ENCODE assay signal across 8 cellular contexts in the genomic region with DNA sequence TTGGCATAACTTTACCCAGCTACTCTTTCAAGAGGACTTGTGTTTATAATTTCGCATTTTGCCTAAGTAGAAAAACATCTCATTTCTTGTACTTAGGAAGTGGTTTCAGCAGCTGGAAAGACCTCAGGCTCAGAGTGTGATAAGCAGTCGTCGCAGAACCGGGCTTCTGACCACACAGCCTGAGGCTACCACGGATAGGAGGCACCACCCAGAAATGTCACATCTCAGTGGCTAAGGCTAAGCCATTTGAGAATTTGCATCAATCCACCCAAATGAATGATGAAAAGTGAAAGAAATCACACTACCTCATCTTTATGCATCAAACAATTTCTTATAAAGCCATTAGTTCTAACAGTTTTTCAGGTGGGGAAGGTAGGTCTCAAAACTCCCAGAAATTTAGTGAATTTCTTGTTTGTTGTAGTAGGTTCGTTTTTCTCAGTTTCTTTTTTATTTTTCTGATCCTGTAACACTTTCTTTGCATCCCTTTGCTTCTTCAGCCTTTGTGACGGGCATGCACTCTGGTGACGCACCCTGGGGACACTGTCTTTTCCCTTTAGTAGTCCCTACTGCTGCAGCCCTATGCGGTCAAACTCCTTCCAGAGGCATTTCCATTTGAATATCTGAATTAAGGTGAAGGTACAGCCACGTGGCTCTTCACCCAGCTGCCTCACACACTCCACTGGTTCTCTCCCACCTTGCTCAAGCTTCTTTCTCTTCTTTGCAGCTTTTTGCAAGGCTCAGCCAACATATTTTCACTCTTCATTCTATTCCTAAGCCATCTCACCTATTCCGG.
DNase-seq lines count a peak whose midpoint lies in the region; ATAC-seq and TF ChIP-seq lines count a peak whose summit lies in the region.

No MANE protein-coding gene starts in this region.

- TF ChIP-seq CTCF in GM23338 (conservative IDR thresholded peaks at IDR 0.05; ENCODE audit: low read depth in 2 of 2) (no peak), Loucy (conservative IDR thresholded peaks at IDR 0.05; ENCODE audit: low read length) (no peak)

- H3K4me3 Mint-ChIP-seq in activated CD8-positive, alpha-beta memory T cell treated with anti-CD3 and anti-CD28 coated beads, Interleukin-2, amount 10 ng/mL, durations not matched to agents 7 days and 5 days: peak overlapping the region; percentile 63
- H3K4me3 Mint-ChIP-seq in GM23338: no peak overlapping the region
- peak overlapping the region; percentile 77 for H3K4me3 Mint-ChIP-seq in stimulated activated memory B cell treated with anti-CD40 and anti-IgM and Interleukin-4, amounts not matched to agents 10 μg/mL and 1 μg/mL and 100 μg/mL, for 72 hours

- no peaks in the 10 kb centered on the region for H3K9me3 Mint-ChIP-seq in activated CD8-positive, alpha-beta memory T cell treated with anti-CD3 and anti-CD28 coated beads, Interleukin-2, amount 10 ng/mL, durations not matched to agents 7 days and 5 days (ENCODE audit: low read depth)
- no peaks in the 10 kb centered on the region for H3K9me3 Mint-ChIP-seq in GM23338
- H3K9me3 Mint-ChIP-seq in stimulated activated memory B cell treated with anti-CD40 and anti-IgM and Interleukin-4, amounts not matched to agents 10 μg/mL and 1 μg/mL and 100 μg/mL, for 72 hours: no peaks in the 10 kb centered on the region

- no peaks in the 10 kb centered on the region for H3K27me3 Mint-ChIP-seq in activated CD8-positive, alpha-beta memory T cell treated with anti-CD3 and anti-CD28 coated beads, Interleukin-2, amount 10 ng/mL, durations not matched to agents 7 days and 5 days
- peaks cover 6% of the 10 kb centered on the region for H3K27me3 Mint-ChIP-seq in GM23338 (ENCODE audit: insufficient read depth, low read depth, poor library complexity)
- H3K27me3 Mint-ChIP-seq in stimulated activated memory B cell treated with anti-CD40 and anti-IgM and Interleukin-4, amounts not matched to agents 10 μg/mL and 1 μg/mL and 100 μg/mL, for 72 hours: no peaks in the 10 kb centered on the region

- ATAC-seq in activated CD8-positive, alpha-beta memory T cell treated with anti-CD3 and anti-CD28 coated beads, Interleukin-2, amount 10 ng/mL, durations not matched to agents 7 days and 5 days: peak; percentile 95
- ATAC-seq in GM23338: peak; percentile 79
- ATAC-seq in stimulated activated memory B cell treated with anti-CD40 and anti-IgM and Interleukin-4, amounts not matched to agents 10 μg/mL and 1 μg/mL and 100 μg/mL, for 72 hours: peak; percentile 95

- H3K27ac ChIP-seq in GM23338 (ENCODE audit: low read depth): no peak overlapping the region

- H3K36me3 Mint-ChIP-seq in activated CD8-positive, alpha-beta memory T cell treated with anti-CD3 and anti-CD28 coated beads, Interleukin-2, amount 10 ng/mL, durations not matched to agents 7 days and 5 days: peaks cover 9% of the 10 kb centered on the region
- no peaks in the 10 kb centered on the region for H3K36me3 Mint-ChIP-seq in GM23338 (ENCODE audit: low read depth)
- no peaks in the 10 kb centered on the region for H3K36me3 Mint-ChIP-seq in stimulated activated memory B cell treated with anti-CD40 and anti-IgM and Interleukin-4, amounts not matched to agents 10 μg/mL and 1 μg/mL and 100 μg/mL, for 72 hours

- DNase-seq in activated CD8-positive, alpha-beta memory T cell treated with anti-CD3 and anti-CD28 coated beads, Interleukin-2, amount 10 ng/mL, durations not matched to agents 7 days and 5 days: peak; percentile 94
- no peak for DNase-seq in activated CD8-positive, alpha-beta memory T cell treated with anti-CD3 and anti-CD28 coated beads, Interleukin-2, amount 50 U/mL, for 48 hours
- no peak for DNase-seq in GM23338 (ENCODE audit: low spot score)
- DNase-seq in astrocyte of the hippocampus (ENCODE audit: low read depth, low spot score): peak; percentile 21
- DNase-seq in kidney glomerular epithelial cell (lab: John Stamatoyannopoulos, UW): no peak
- no peak for DNase-seq in SHP77 treated with DMSO at 0.1 percent for 48 hours (lab: John Stamatoyannopoulos, UW)

- H3K27me3 ChIP-seq in GM23338 (ENCODE audit: insufficient read depth) (no peaks in the 10 kb centered on the region), Loucy (ENCODE audit: insufficient read depth, low read length, poor library complexity, severe bottlenecking) (no peaks in the 10 kb centered on the region)

- H3F3A ChIP-seq in GM23338 (replicated peaks; ENCODE audit: low read depth) (no peaks in the 10 kb centered on the region), Loucy (ENCODE audit: low read depth) (peaks cover 19% of the 10 kb centered on the region; the same call in 1 of the 2 replicates)

- H3K4me1 Mint-ChIP-seq in activated CD8-positive, alpha-beta memory T cell treated with anti-CD3 and anti-CD28 coated beads, Interleukin-2, amount 10 ng/mL, durations not matched to agents 7 days and 5 days: peaks cover 88% of the 10 kb centered on the region
- H3K4me1 Mint-ChIP-seq in GM23338: peaks cover 16% of the 10 kb centered on the region; the same call in 2 of the 3 replicates
- H3K4me1 Mint-ChIP-seq in stimulated activated memory B cell treated with anti-CD40 and anti-IgM and Interleukin-4, amounts not matched to agents 10 μg/mL and 1 μg/mL and 100 μg/mL, for 72 hours: peaks cover 79% of the 10 kb centered on the region

- no peaks in the 10 kb centered on the region for H3K9me3 ChIP-seq in Loucy (ENCODE audit: insufficient read depth, low read depth, low read length)

- H3K9me2 ChIP-seq in GM23338 (ENCODE audit: insufficient read depth): no peaks in the 10 kb centered on the region
- no peaks in the 10 kb centered on the region for H3K9me2 ChIP-seq in Loucy (replicated peaks; ENCODE audit: low read depth, low read length)

- H3K4me3 ChIP-seq in GM23338 (no peak overlapping the region), Loucy (ENCODE audit: low read length, poor library complexity, severe bottlenecking) (peak overlapping the region; percentile 62)

- CTCF ChIA-PET in activated CD8-positive, alpha-beta memory T cell treated with anti-CD3 and anti-CD28 coated beads, Interleukin-2, amount 10 ng/mL, durations not matched to agents 7 days and 5 days (lab: Charles Lee): interaction anchor here (1.0 to 3.0 kb wide), 8 partner anchors 9 to 86 kb away, joined by 3 to 20 read pairs (median 4); no protein-coding TSS in a partner anchor

- H3K27ac Mint-ChIP-seq in activated CD8-positive, alpha-beta memory T cell treated with anti-CD3 and anti-CD28 coated beads, Interleukin-2, amount 10 ng/mL, durations not matched to agents 7 days and 5 days: peak overlapping the region; percentile 92
- no peak overlapping the region for H3K27ac Mint-ChIP-seq in GM23338
- H3K27ac Mint-ChIP-seq in stimulated activated memory B cell treated with anti-CD40 and anti-IgM and Interleukin-4, amounts not matched to agents 10 μg/mL and 1 μg/mL and 100 μg/mL, for 72 hours: peak overlapping the region; percentile 81

- H2AFZ ChIP-seq in GM23338 (peak overlapping the region; percentile 87), Loucy (ENCODE audit: low read length) (peak overlapping the region; percentile 4; the same call in 1 of the 2 replicates)

- no peaks in the 10 kb centered on the region for H3K79me2 ChIP-seq in GM23338 (replicated peaks; ENCODE audit: insufficient read depth)
- H3K79me2 ChIP-seq in Loucy (ENCODE audit: insufficient read depth, low read length): no peaks in the 10 kb centered on the region

- peak overlapping the region; percentile 61 for H3K9ac ChIP-seq in Loucy (ENCODE audit: low read depth, low read length, poor library complexity, severe bottlenecking)

- H3K4me2 ChIP-seq in GM23338 (no peak overlapping the region; the same call in 1 of the 2 replicates), Loucy (ENCODE audit: low read depth, low read length, poor library complexity, severe bottlenecking) (peak overlapping the region; percentile 76)

- H3K4me1 ChIP-seq in GM23338 (ENCODE audit: insufficient read depth) (peaks cover 10% of the 10 kb centered on the region; the same call in 1 of the 2 replicates), Loucy (ENCODE audit: insufficient read depth, low read length, poor library complexity, severe bottlenecking) (peaks cover 66% of the 10 kb centered on the region)

- no peaks in the 10 kb centered on the region for H3K36me3 ChIP-seq in GM23338 (ENCODE audit: insufficient read depth)
- H3K36me3 ChIP-seq in Loucy (ENCODE audit: insufficient read depth, low read length): no peaks in the 10 kb centered on the region

- H4K20me1 ChIP-seq in GM23338 (replicated peaks; ENCODE audit: insufficient read depth) (no peaks in the 10 kb centered on the region), Loucy (ENCODE audit: insufficient read depth, low read length, poor library complexity, severe bottlenecking) (no peaks in the 10 kb centered on the region)

TF ChIP-seq in GM23338, 12 proteins besides CTCF, POLR2A, EP300 and RAD21 (continues in another document):
- TF ChIP-seq STAT1 (IDR thresholded peaks at IDR 0.05; ENCODE audit: unreplicated experiment): no peak
- no peak for TF ChIP-seq NANOG (IDR thresholded peaks at IDR 0.05; ENCODE audit: borderline replicate concordance)
- no peak for TF ChIP-seq POLR2AphosphoS5 (IDR thresholded peaks at IDR 0.05; ENCODE audit: low read depth)
- no peak for TF ChIP-seq ZNF114 (CRISPR knock-in tag; IDR thresholded peaks at IDR 0.05)
- no peak for TF ChIP-seq CREB1 (CRISPR knock-in tag; IDR thresholded peaks at IDR 0.05; ENCODE audit: low read depth)
- TF ChIP-seq REST (IDR thresholded peaks at IDR 0.05; ENCODE audit: unreplicated experiment): no peak

Comparison
In these comparisons a context has a peak if more than half of its experiments do, and no peak if none do; other contexts are left out.
1. DNase-seq: peak in activated CD8-positive, alpha-beta memory T cell treated with anti-CD3 and anti-CD28 coated beads, Interleukin-2, amount 10 ng/mL, durations not matched to agents 7 days and 5 days (single experiment) and astrocyte of the hippocampus (single experiment); none in activated CD8-positive, alpha-beta memory T cell treated with anti-CD3 and anti-CD28 coated beads, Interleukin-2, amount 50 U/mL, for 48 hours (single experiment), GM23338 (single experiment), kidney glomerular epithelial cell (single experiment) and SHP77 treated with DMSO at 0.1 percent for 48 hours (single experiment).
2. Peak in every context shown above with its lines, with median percentiles within 50 percentile points of each other: ATAC-seq.